5 cellular contexts compared by ENCODE assay signal in genomic region chr15:82392087-82392486, GRCh38. TPM values are rescaled to one million over a fixed set of nuclear protein-coding genes. Genes with fewer than 3 reads are reported as not detected.
DNase-seq lines count a peak whose midpoint lies in the region; ATAC-seq, FAIRE-seq and TF ChIP-seq lines count a peak whose summit lies in the region.
"Not testable (repeated sequence)": the region's sequence is repeated elsewhere in the genome, so short reads cannot be mapped to it uniquely, and the experiment has no call there.
"Had no signal": no experiment of that assay in that cellular context is flagged by ENCODE, and none has a peak within 500 bp of the region (broad histone marks: within the 10 kb centered on the region; RNA-seq: fewer than 3 reads in every experiment).

No MANE protein-coding gene starts in this region.

- BruUV-seq in K562 (replicated peaks; lab: Mats Ljungman, UMichigan) = not testable (repeated sequence)

- H4K20me1 ChIP-seq in K562 (replicated peaks; ENCODE audit: control insufficient read depth, insufficient read depth, low read length) = not testable (repeated sequence)

- not testable (repeated sequence) for H3K4me3 Mint-ChIP-seq in activated naive CD8-positive, alpha-beta T cell treated with anti-CD3 and anti-CD28 coated beads, Interleukin-2, amount 50 U/mL, for 24 hours
- peak overlapping the region; percentile 8 for H3K4me3 Mint-ChIP-seq in glutamatergic neuron (ENCODE audit: unreplicated experiment)

- DNase-seq in OCI-M1 (lab: John Stamatoyannopoulos, UW) = peak; percentile 57
- not testable (repeated sequence) for DNase-seq in activated naive CD8-positive, alpha-beta T cell treated with anti-CD3 and anti-CD28 coated beads, Interleukin-2, amount 50 U/mL, for 24 hours; glutamatergic neuron
- peak in 1 of 4 experiments; percentile 51 for DNase-seq in K562 (ENCODE audit: extremely low read depth in 1 of 4, low spot score in 3 of 4)

- not testable (repeated sequence) for TF ChIP-seq EP300 in K562 (IDR thresholded peaks at IDR 0.05; ENCODE audit: low read length)

- POLR2A ChIA-PET in K562 (lab: Yijun Ruan, JAX) = interaction anchor here (1.4 kb wide), 1 partner anchor 16 kb away, joined by 3 read pairs; no protein-coding TSS in a partner anchor

- H3K9ac ChIP-seq in K562 (ENCODE audit: insufficient read depth in 1 of 2, low read depth in 2 of 2, low read length in 2 of 2) = 0 out of 4 replicates have a peak overlapping the region, but pooled peaks of 1 of the 2 experiments have one; percentile 32

- not testable (repeated sequence) for H3K27me3 ChIP-seq in K562 (ENCODE audit: control insufficient read depth in 2 of 2, insufficient read depth in 2 of 2, low read length in 2 of 2)

- H2AFZ ChIP-seq in K562 (ENCODE audit: low read depth, low read length) = not testable (repeated sequence)

- 0% methylated on average over 1 of the region's 1 CpG for WGBS in K562 (ENCODE audit: insufficient coverage, low coverage, missing lambda C conversion rate)

- not testable (repeated sequence) for H3K4me2 ChIP-seq in K562 (ENCODE audit: insufficient read depth, low read length)

- FAIRE-seq in K562 (lab: Jason Lieb, UNC) = not testable (repeated sequence)

- ATAC-seq in activated naive CD8-positive, alpha-beta T cell treated with anti-CD3 and anti-CD28 coated beads, Interleukin-2, amount 50 U/mL, for 24 hours = not testable (repeated sequence)
- ATAC-seq in K562 = peak; percentile 52; the same call in 2 of the 3 replicates

- peaks cover 36% of the 10 kb centered on the region; the same call in 2 of the 3 replicates for H3K79me2 ChIP-seq in K562 (ENCODE audit: control insufficient read depth, insufficient read depth, low read length)

- not testable (repeated sequence) for H3K9me1 ChIP-seq in K562 (ENCODE audit: control insufficient read depth, insufficient read depth, low read length)

- H3K36me3 Mint-ChIP-seq in activated naive CD8-positive, alpha-beta T cell treated with anti-CD3 and anti-CD28 coated beads, Interleukin-2, amount 50 U/mL, for 24 hours (ENCODE audit: low read depth); glutamatergic neuron (ENCODE audit: unreplicated experiment): not testable (repeated sequence)

- H3K36me3 ChIP-seq in K562 (ENCODE audit: control insufficient read depth, insufficient read depth, low read length) = not testable (repeated sequence)

- peak overlapping the region; percentile 41; the same call in 2 of the 3 replicates for H3K27ac ChIP-seq in K562 (ENCODE audit: extremely low read depth, low read depth, low read length)

- not testable (repeated sequence) for TF ChIP-seq RAD21 in K562 (CRISPR knock-in tag; conservative IDR thresholded peaks at IDR 0.05 in 1 of 2, IDR thresholded peaks at IDR 0.05 in 1 of 2)

- in situ Hi-C loops in K562 (cut with MboI) = loop anchor here (25.0 kb wide), 1 partner anchor 1945 kb away; no protein-coding TSS in a partner anchor

- not testable (repeated sequence) for H3K9me3 ChIP-seq in K562 (replicated peaks; ENCODE audit: control insufficient read depth, insufficient read depth, low read depth, low read length)

- H3K27me3 Mint-ChIP-seq in activated naive CD8-positive, alpha-beta T cell treated with anti-CD3 and anti-CD28 coated beads, Interleukin-2, amount 50 U/mL, for 24 hours; glutamatergic neuron (ENCODE audit: unreplicated experiment): not testable (repeated sequence)

- not testable (repeated sequence) for TF ChIP-seq CTCF in K562 (IDR thresholded peaks at IDR 0.05 in 2 of 3, conservative IDR thresholded peaks at IDR 0.05 in 1 of 3; ENCODE audit: insufficient read depth in 2 of 3, low read depth in 1 of 3, low read length in 3 of 3); glutamatergic neuron (IDR thresholded peaks at IDR 0.05; ENCODE audit: partially characterized antibody, unreplicated experiment)

- not testable (repeated sequence) for TF ChIP-seq POLR2A in K562 (conservative IDR thresholded peaks at IDR 0.05)

- CTCF ChIA-PET in K562 (lab: Yijun Ruan, JAX; ENCODE audit: low intra/inter-chr PET ratio) = not testable (repeated sequence)

- intact Hi-C loops in K562 (cut with micrococcal nuclease) = not testable (repeated sequence)

- H3K9me3 Mint-ChIP-seq in activated naive CD8-positive, alpha-beta T cell treated with anti-CD3 and anti-CD28 coated beads, Interleukin-2, amount 50 U/mL, for 24 hours; glutamatergic neuron (ENCODE audit: unreplicated experiment): not testable (repeated sequence)

- H3K4me1 ChIP-seq in K562 (replicated peaks in 1 of 2; ENCODE audit: control insufficient read depth in 2 of 2, insufficient read depth in 2 of 2, low read length in 2 of 2) = peaks cover 0 to 12% of the 10 kb centered on the region in 2 experiments; a peak in 4 of 5 replicates

- peaks cover 10% of the 10 kb centered on the region for H3K4me1 Mint-ChIP-seq in activated naive CD8-positive, alpha-beta T cell treated with anti-CD3 and anti-CD28 coated beads, Interleukin-2, amount 50 U/mL, for 24 hours
- H3K4me1 Mint-ChIP-seq in glutamatergic neuron (ENCODE audit: low read depth, unreplicated experiment) = not testable (repeated sequence)

- H3K4me3 ChIP-seq in K562 = not testable (repeated sequence)

- H3K27ac Mint-ChIP-seq in activated naive CD8-positive, alpha-beta T cell treated with anti-CD3 and anti-CD28 coated beads, Interleukin-2, amount 50 U/mL, for 24 hours = peak overlapping the region; percentile 37
- H3K27ac Mint-ChIP-seq in glutamatergic neuron (ENCODE audit: unreplicated experiment) = not testable (repeated sequence)

TF ChIP-seq in K562, 482 proteins besides CTCF, POLR2A, EP300 and RAD21:
- TF ChIP-seq SMARCA4 (IDR thresholded peaks at IDR 0.05) (peak; percentile 21; the same call in 1 of the 2 replicates), HMBOX1 (IDR thresholded peaks at IDR 0.05) (peak; percentile 51; the same call in 1 of the 2 replicates)
TF ChIP-seq in K562: peak in this region for 2; not testable (repeated sequence) for 480.

RNA-seq across cellular contexts. Expression of gene GOLGA6L9, which starts 37.5 kb away (rescaled TPM):
- total RNA-seq in K562 (2011; cell fraction: chromatin; rRNA removed; ENCODE audit: low replicate concordance) = 8.5 and 32.2 TPM in 2 replicates
- total RNA-seq in K562 (2011; cell fraction: nucleolus; rRNA removed) = 4.3 and 5.4 TPM in 2 replicates
- total RNA-seq in K562 (2011; cell fraction: nucleoplasm; rRNA removed) = 17.6 and 27.0 TPM in 2 replicates
- 6.4 and 7.0 TPM in 2 replicates for total RNA-seq in K562 (2014; rRNA removed)
- total RNA-seq in K562 (2014; rRNA removed; fragmentation: Illumina TruSeq; extraction: Trizol) = 4.0 and 4.4 TPM in 2 replicates
- total RNA-seq in K562 (2015; rRNA removed; fragmentation: Illumina TruSeq; extraction: Trizol) = 4.9 and 5.8 TPM in 2 replicates
- total RNA-seq in K562 (2021) = 2.6 and 3.2 TPM in 2 replicates
- 5.7 and 6.8 TPM in 2 replicates for polyA plus RNA-seq in K562 (2011; rRNA removed)
- 0.72 and 1.5 TPM in 2 replicates for polyA plus RNA-seq in K562 (2011; cell fraction: cytosol; rRNA removed)
- polyA plus RNA-seq in K562 (2011; cell fraction: nucleus; rRNA removed) = 13.4 and 13.7 TPM in 2 replicates
- polyA plus RNA-seq in K562 (2012) = 4.4 and 8.5 TPM in 2 replicates
- polyA plus RNA-seq in K562 (2014; fragmentation: Illumina TruSeq; extraction: Trizol) = 6.7 and 7.0 TPM in 2 replicates
- polyA plus RNA-seq in K562 (2014; fragmentation: Nextera tagmentation; extraction: Ambion mirVana) = 1 to 10 TPM; 1.1 to 1.2 TPM
- 7.9 and 11.4 TPM in 2 replicates for polyA plus RNA-seq in K562 (2014; rRNA removed)
- 4.3 and 4.4 TPM in 2 replicates for polyA minus RNA-seq in K562 (2011; rRNA and poly(A)+ RNA removed)
- 0.18 and 0.29 TPM in 2 replicates for polyA minus RNA-seq in K562 (2011; cell fraction: cytosol; rRNA and poly(A)+ RNA removed)
- polyA minus RNA-seq in K562 (2011; cell fraction: nucleus; rRNA and poly(A)+ RNA removed) = 4.0 and 5.3 TPM in 2 replicates
- 17.5 TPM for total RNA-seq in glutamatergic neuron (ENCODE audit: unreplicated experiment)
- polyA plus RNA-seq: CD14-positive monocyte had no signal

RNA-seq across cellular contexts. Expression of gene GOLGA6L10, which starts 42.8 kb away (rescaled TPM):
- 10.5 and 22.9 TPM in 2 replicates for total RNA-seq in K562 (2011; cell fraction: chromatin; rRNA removed; ENCODE audit: low replicate concordance)
- 4.5 and 5.5 TPM in 2 replicates for total RNA-seq in K562 (2011; cell fraction: nucleolus; rRNA removed)
- 22.1 and 29.5 TPM in 2 replicates for total RNA-seq in K562 (2011; cell fraction: nucleoplasm; rRNA removed)
- 2.4 and 2.7 TPM in 2 replicates for total RNA-seq in K562 (2014; rRNA removed)
- 1.9 and 3.0 TPM in 2 replicates for total RNA-seq in K562 (2014; rRNA removed; fragmentation: Illumina TruSeq; extraction: Trizol)
- total RNA-seq in K562 (2015; rRNA removed; fragmentation: Illumina TruSeq; extraction: Trizol) = 2.0 TPM in 2 replicates
- total RNA-seq in K562 (2021) = 2.2 TPM in 2 replicates
- 4.0 and 4.1 TPM in 2 replicates for polyA plus RNA-seq in K562 (2011; rRNA removed)
- 0.22 and 0.60 TPM in 2 replicates for polyA plus RNA-seq in K562 (2011; cell fraction: cytosol; rRNA removed)
- polyA plus RNA-seq in K562 (2011; cell fraction: nucleus; rRNA removed) = 6.1 and 8.4 TPM in 2 replicates
- 1.3 and 3.8 TPM in 2 replicates for polyA plus RNA-seq in K562 (2012)
- 1.5 and 2.0 TPM in 2 replicates for polyA plus RNA-seq in K562 (2014; fragmentation: Illumina TruSeq; extraction: Trizol)
- under 1 TPM; 0.32 to 0.34 TPM for polyA plus RNA-seq in K562 (2014; fragmentation: Nextera tagmentation; extraction: Ambion mirVana)
- 2.7 and 7.1 TPM in 2 replicates for polyA plus RNA-seq in K562 (2014; rRNA removed)
- 2.1 and 2.2 TPM in 2 replicates for polyA minus RNA-seq in K562 (2011; rRNA and poly(A)+ RNA removed)
- 0.86 TPM in 1 of 2 replicates, not detected in the other for polyA minus RNA-seq in K562 (2011; cell fraction: cytosol; rRNA and poly(A)+ RNA removed)
- polyA minus RNA-seq in K562 (2011; cell fraction: nucleus; rRNA and poly(A)+ RNA removed) = 3.4 and 7.1 TPM in 2 replicates
- total RNA-seq in glutamatergic neuron (ENCODE audit: unreplicated experiment) = 0.96 TPM
- polyA plus RNA-seq: CD14-positive monocyte had no signal
